13 cellular contexts compared by ENCODE assay signal in genomic region chr11:8740156-8740555, GRCh38.
DNase-seq lines count a peak whose midpoint lies in the region.
"Had no signal": no experiment of that assay in that cellular context is flagged by ENCODE, and none has a peak within 500 bp of the region (broad histone marks: within the 10 kb centered on the region; RNA-seq: fewer than 3 reads in every experiment).

No MANE protein-coding gene starts in this region.

- DNase-seq in COLO829 (ENCODE audit: low spot score) (peak; percentile 37), epidermal melanocyte (ENCODE audit: insufficient read length, low spot score) (peak; percentile 76), islet precursor cell (peak; percentile 22), NCI-H69 (lab: John Stamatoyannopoulos, UW) (no peak), Kasumi-1 (lab: John Stamatoyannopoulos, UW) (no peak)
- no peak for DNase-seq in stimulated activated CD4-positive, alpha-beta T cell treated with anti-CD3 and anti-CD28 coated beads, Interleukin-4, amount 100 ng/mL, for 24 hours
- DNase-seq: ACHN; BE2C; C1 segment of cervical spinal cord; Caco-2; CD4-positive, CD25-positive, alpha-beta regulatory T cell; CD8-positive, alpha-beta memory T cell; GM23248 had no signal

Comparison
In these comparisons a context has a peak if more than half of its experiments do, and no peak if none do; other contexts are left out.
1. DNase-seq: peak in COLO829 (single experiment), epidermal melanocyte (single experiment) and islet precursor cell (single experiment); none in stimulated activated CD4-positive, alpha-beta T cell treated with anti-CD3 and anti-CD28 coated beads, Interleukin-4, amount 100 ng/mL, for 24 hours (single experiment), NCI-H69 (single experiment) and Kasumi-1 (0 of 2).